Comparison of ENCODE assay signal across 16 cellular contexts in genomic region chr3:72334681-72335457, GRCh38.
DNase-seq lines count a peak whose midpoint lies in the region; ATAC-seq, FAIRE-seq and TF ChIP-seq lines count a peak whose summit lies in the region.
"Had no signal": no experiment of that assay in that cellular context is flagged by ENCODE, and none has a peak within 500 bp of the region (broad histone marks: within the 10 kb centered on the region; RNA-seq: fewer than 3 reads in every experiment).

No MANE protein-coding gene starts in this region.

- DNase-seq in DMS 273 (lab: John Stamatoyannopoulos, UW; ENCODE audit: unreplicated experiment) (peak; percentile 38), DMS 273 treated with DMSO at 0.1 percent for 48 hours (lab: John Stamatoyannopoulos, UW) (no peak), RPMI7951 (ENCODE audit: low read depth) (peak; percentile 76), frontal cortex (ENCODE audit: low spot score in 2 of 2) (peak; percentile 39 to 44), posterior cingulate gyrus (peak; percentile 76 to 98 (median 86)), esophagus squamous epithelium (lab: John Stamatoyannopoulos, UW) (no peak)
- DNase-seq in activated CD4-positive, CD25-positive, alpha-beta regulatory T cell treated with anti-CD3 and anti-CD28 coated beads, Interleukin-2, amount 50 U/mL, for 72 hours: no peak
- DNase-seq: activated CD4-positive, alpha-beta T cell treated with anti-CD3 and anti-CD28 coated beads, Interleukin-2, amount 50 U/mL, for 48 hours; activated gamma-delta T cell; KBM-7; NCI-H1930; pancreas had no signal

- peaks cover 16 to 42% (median 20%) of the 10 kb centered on the region in 3 donors for H3K4me1 ChIP-seq in esophagus squamous epithelium
- H3K4me1 ChIP-seq: pancreas had no signal

- 80 to 88% methylated on average over 13 to 14 of the region's 14 CpGs for WGBS in esophagus squamous epithelium, 2 donors

- H3K27ac ChIP-seq in esophagus squamous epithelium: no peak overlapping the region
- H3K27ac ChIP-seq: 22Rv1, pancreas had no signal

- no peaks in the 10 kb centered on the region for H3K27me3 ChIP-seq in esophagus squamous epithelium
- H3K27me3 ChIP-seq: pancreas, tibial nerve had no signal

- no peak for TF ChIP-seq CTCF in esophagus squamous epithelium (IDR thresholded peaks at IDR 0.05)

- intact Hi-C loops in posterior cingulate gyrus (cut with DNase I) (loop anchor here (5.0 to 10.0 kb wide), 2 partner anchors 47 to 60 kb away; no protein-coding TSS in a partner anchor), esophagus squamous epithelium (cut with DNase I) (no loop called here)

- H3K36me3 ChIP-seq in esophagus squamous epithelium: no peaks in the 10 kb centered on the region
- H3K36me3 ChIP-seq: pancreas, tibial nerve had no signal

- H3K9me3 ChIP-seq in esophagus squamous epithelium: no peaks in the 10 kb centered on the region
- H3K9me3 ChIP-seq: pancreas, tibial nerve had no signal

- peak; percentile 26 for FAIRE-seq in frontal cortex (lab: Jason Lieb, UNC)
- FAIRE-seq: bronchial epithelial cell, pancreas had no signal

- no peak for ATAC-seq in GM21825 (IDR thresholded peaks at IDR 0.05; ENCODE audit: unreplicated experiment)
- ATAC-seq: pancreas had no signal

- TF ChIP-seq POLR2A in esophagus squamous epithelium (IDR thresholded peaks at IDR 0.05): no peak

- H3K4me3 ChIP-seq in esophagus squamous epithelium: no peak overlapping the region
- H3K4me3 ChIP-seq: pancreas, tibial nerve had no signal

Comparison
In these comparisons a context has a peak if more than half of its experiments do, and no peak if none do; other contexts are left out.
1. DNase-seq: peak in DMS 273 (single experiment), RPMI7951 (single experiment), frontal cortex (2 of 2) and posterior cingulate gyrus (10 of 10); none in DMS 273 treated with DMSO at 0.1 percent for 48 hours (single experiment), activated CD4-positive, CD25-positive, alpha-beta regulatory T cell treated with anti-CD3 and anti-CD28 coated beads, Interleukin-2, amount 50 U/mL, for 72 hours (single experiment) and esophagus squamous epithelium (single experiment).